15 cellular contexts compared by ENCODE assay signal in genomic region chr16:15829460-15829859, GRCh38. TPM values are rescaled to one million over a fixed set of nuclear protein-coding genes. Genes with fewer than 3 reads are reported as not detected.
DNase-seq lines count a peak whose midpoint lies in the region; ATAC-seq lines count a peak whose summit lies in the region.
"Had no signal": no experiment of that assay in that cellular context is flagged by ENCODE, and none has a peak within 500 bp of the region (broad histone marks: within the 10 kb centered on the region; RNA-seq: fewer than 3 reads in every experiment).

No MANE protein-coding gene starts in this region.

- peak overlapping the region; percentile 92 for H3K27ac ChIP-seq in stomach smooth muscle (ENCODE audit: low read length)
- H3K27ac ChIP-seq: SJSA1 had no signal

- no peaks in the 10 kb centered on the region for H3K9me3 Mint-ChIP-seq in dendritic cell treated with granulocyte-macrophage colony-stimulating factor and Interleukin-4, amounts not matched to agents 40 ng/mL and 50 ng/mL, for 4 days
- H3K9me3 Mint-ChIP-seq: activated CD8-positive, alpha-beta T cell treated with anti-CD3 and anti-CD28 coated beads for 36 hours; activated naive CD8-positive, alpha-beta T cell treated with anti-CD3 and anti-CD28 coated beads, Interleukin-2, amount 50 U/mL, for 24 hours; natural killer cell had no signal

- DNase-seq in Kasumi-1 (lab: John Stamatoyannopoulos, UW) = peak; percentile 50 to 54
- DNase-seq in left lobe of liver (ENCODE audit: low spot score) = no peak
- no peak for DNase-seq in NCI-H748 (lab: John Stamatoyannopoulos, UW; ENCODE audit: unreplicated experiment)
- DNase-seq in C1 segment of cervical spinal cord (lab: John Stamatoyannopoulos, UW) = no peak
- DNase-seq in stimulated activated CD4-positive, alpha-beta T cell treated with anti-CD3 and anti-CD28 coated beads, Interleukin-2, amount 100 ng/mL, for 24 hours = no peak
- DNase-seq: activated CD8-positive, alpha-beta T cell treated with anti-CD3 and anti-CD28 coated beads for 36 hours; activated naive CD8-positive, alpha-beta T cell treated with anti-CD3 and anti-CD28 coated beads, Interleukin-2, amount 50 U/mL, for 24 hours; DMS79; erythroblast; natural killer cell; NCI-H2029 had no signal

- intact Hi-C loops in dendritic cell treated with granulocyte-macrophage colony-stimulating factor and Interleukin-4, amounts not matched to agents 40 ng/mL and 50 ng/mL, for 4 days (cut with micrococcal nuclease) = no loop called here

- H3K4me3 ChIP-seq in stomach smooth muscle (ENCODE audit: low read length in 2 of 2) = peak overlapping the region in 1 of 2 donors; percentile 40
- H3K4me3 ChIP-seq: SJSA1 had no signal

- H3K4me3 Mint-ChIP-seq in dendritic cell treated with granulocyte-macrophage colony-stimulating factor and Interleukin-4, amounts not matched to agents 40 ng/mL and 50 ng/mL, for 4 days = no peak overlapping the region
- H3K4me3 Mint-ChIP-seq: activated CD8-positive, alpha-beta T cell treated with anti-CD3 and anti-CD28 coated beads for 36 hours; activated naive CD8-positive, alpha-beta T cell treated with anti-CD3 and anti-CD28 coated beads, Interleukin-2, amount 50 U/mL, for 24 hours; natural killer cell had no signal

- H3K27ac Mint-ChIP-seq in dendritic cell treated with granulocyte-macrophage colony-stimulating factor and Interleukin-4, amounts not matched to agents 40 ng/mL and 50 ng/mL, for 4 days = peak overlapping the region; percentile 20
- H3K27ac Mint-ChIP-seq: activated CD8-positive, alpha-beta T cell treated with anti-CD3 and anti-CD28 coated beads for 36 hours; activated naive CD8-positive, alpha-beta T cell treated with anti-CD3 and anti-CD28 coated beads, Interleukin-2, amount 50 U/mL, for 24 hours; natural killer cell had no signal

- no peaks in the 10 kb centered on the region for H3K9me3 ChIP-seq in stomach smooth muscle (ENCODE audit: control insufficient read depth in 2 of 2, low read length in 2 of 2)
- H3K9me3 ChIP-seq: SJSA1 had no signal

- no peaks in the 10 kb centered on the region for H3K27me3 ChIP-seq in stomach smooth muscle (ENCODE audit: control insufficient read depth in 1 of 2, insufficient read depth in 2 of 2, low read length in 2 of 2)
- H3K27me3 ChIP-seq: SJSA1 had no signal

- peak; percentile 38 for ATAC-seq in left lobe of liver
- no peak for ATAC-seq in GM21576 (IDR thresholded peaks at IDR 0.05; ENCODE audit: unreplicated experiment)
- ATAC-seq: activated CD8-positive, alpha-beta T cell treated with anti-CD3 and anti-CD28 coated beads for 36 hours; activated naive CD8-positive, alpha-beta T cell treated with anti-CD3 and anti-CD28 coated beads, Interleukin-2, amount 50 U/mL, for 24 hours; natural killer cell had no signal

- H3K4me1 Mint-ChIP-seq in dendritic cell treated with granulocyte-macrophage colony-stimulating factor and Interleukin-4, amounts not matched to agents 40 ng/mL and 50 ng/mL, for 4 days (ENCODE audit: low read depth) = peaks cover 42% of the 10 kb centered on the region
- H3K4me1 Mint-ChIP-seq: activated naive CD8-positive, alpha-beta T cell treated with anti-CD3 and anti-CD28 coated beads, Interleukin-2, amount 50 U/mL, for 24 hours; natural killer cell had no signal

- H3K36me3 ChIP-seq in stomach smooth muscle (ENCODE audit: control insufficient read depth in 2 of 2, insufficient read depth in 2 of 2, low read length in 2 of 2) = peaks cover 45 to 46% of the 10 kb centered on the region in 2 donors
- H3K36me3 ChIP-seq: SJSA1 had no signal

- H3K9ac ChIP-seq in stomach smooth muscle (ENCODE audit: low read length in 2 of 2) = peak overlapping the region; percentile 54 to 83

- H3K36me3 Mint-ChIP-seq in dendritic cell treated with granulocyte-macrophage colony-stimulating factor and Interleukin-4, amounts not matched to agents 40 ng/mL and 50 ng/mL, for 4 days (ENCODE audit: low read depth) = no peaks in the 10 kb centered on the region
- H3K36me3 Mint-ChIP-seq: natural killer cell had no signal

- peaks cover 96% of the 10 kb centered on the region for H3K4me1 ChIP-seq in stomach smooth muscle (ENCODE audit: control insufficient read depth, insufficient read depth, low read length)
- H3K4me1 ChIP-seq: SJSA1 had no signal

- H3K27me3 Mint-ChIP-seq in dendritic cell treated with granulocyte-macrophage colony-stimulating factor and Interleukin-4, amounts not matched to agents 40 ng/mL and 50 ng/mL, for 4 days = peaks cover 7% of the 10 kb centered on the region
- H3K27me3 Mint-ChIP-seq: activated CD8-positive, alpha-beta T cell treated with anti-CD3 and anti-CD28 coated beads for 36 hours had no signal

RNA-seq across cellular contexts. Expression of gene MYH11, which starts 27.4 kb away (rescaled TPM):
- 2.7 TPM for total RNA-seq in left lobe of liver
- total RNA-seq: activated CD8-positive, alpha-beta T cell treated with anti-CD3 and anti-CD28 coated beads for 36 hours had no signal

RNA-seq across cellular contexts. Expression of gene CEP20, which starts 58.9 kb away (rescaled TPM):
- total RNA-seq in left lobe of liver = 12.2 TPM

Comparison
In these comparisons a context has a peak if more than half of its experiments do, and no peak if none do; other contexts are left out.
1. DNase-seq: peak in Kasumi-1 (2 of 2); none in left lobe of liver (single experiment), NCI-H748 (single experiment), C1 segment of cervical spinal cord (0 of 14) and stimulated activated CD4-positive, alpha-beta T cell treated with anti-CD3 and anti-CD28 coated beads, Interleukin-2, amount 100 ng/mL, for 24 hours (0 of 2).